1 cellular context compared by ENCODE assay signal in the genomic region with DNA sequence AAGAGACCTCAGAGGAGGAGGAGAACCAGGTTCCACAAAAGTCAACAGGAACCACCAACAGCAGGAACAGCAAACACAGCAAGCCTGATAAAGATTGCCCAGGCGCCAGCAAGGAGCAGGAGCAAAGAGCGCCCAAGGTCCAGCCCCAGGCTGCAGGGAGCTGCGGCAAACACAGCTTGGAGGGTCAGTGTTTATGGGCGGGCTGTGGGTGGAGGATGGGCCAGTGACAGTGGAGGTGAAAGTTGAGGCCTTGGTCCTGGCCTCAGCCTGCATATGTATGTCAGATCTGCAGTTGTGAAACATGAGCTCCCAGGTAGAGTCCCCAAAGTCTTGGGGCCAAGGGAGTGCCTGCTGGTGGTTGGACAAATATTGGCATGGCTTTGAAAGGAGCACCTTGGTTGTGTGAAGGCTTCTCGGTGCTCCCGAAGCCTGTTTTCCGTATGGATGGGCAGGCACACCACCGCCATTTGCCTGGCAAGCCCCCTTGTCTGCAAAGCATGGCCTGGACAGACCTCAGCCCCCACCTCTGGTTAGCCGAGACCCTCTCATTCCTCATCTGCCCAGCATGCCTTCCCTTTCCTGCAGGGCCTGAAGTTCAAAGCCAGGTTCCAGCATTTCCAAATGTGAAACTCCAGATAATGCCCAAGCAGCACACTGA.
TF ChIP-seq lines count a peak whose summit lies in the region.

No MANE protein-coding gene starts in this region.

TF ChIP-seq in GM23338, 12 proteins besides CTCF, POLR2A, EP300 and RAD21 (continued from another document):
- TF ChIP-seq, protein P1, sequence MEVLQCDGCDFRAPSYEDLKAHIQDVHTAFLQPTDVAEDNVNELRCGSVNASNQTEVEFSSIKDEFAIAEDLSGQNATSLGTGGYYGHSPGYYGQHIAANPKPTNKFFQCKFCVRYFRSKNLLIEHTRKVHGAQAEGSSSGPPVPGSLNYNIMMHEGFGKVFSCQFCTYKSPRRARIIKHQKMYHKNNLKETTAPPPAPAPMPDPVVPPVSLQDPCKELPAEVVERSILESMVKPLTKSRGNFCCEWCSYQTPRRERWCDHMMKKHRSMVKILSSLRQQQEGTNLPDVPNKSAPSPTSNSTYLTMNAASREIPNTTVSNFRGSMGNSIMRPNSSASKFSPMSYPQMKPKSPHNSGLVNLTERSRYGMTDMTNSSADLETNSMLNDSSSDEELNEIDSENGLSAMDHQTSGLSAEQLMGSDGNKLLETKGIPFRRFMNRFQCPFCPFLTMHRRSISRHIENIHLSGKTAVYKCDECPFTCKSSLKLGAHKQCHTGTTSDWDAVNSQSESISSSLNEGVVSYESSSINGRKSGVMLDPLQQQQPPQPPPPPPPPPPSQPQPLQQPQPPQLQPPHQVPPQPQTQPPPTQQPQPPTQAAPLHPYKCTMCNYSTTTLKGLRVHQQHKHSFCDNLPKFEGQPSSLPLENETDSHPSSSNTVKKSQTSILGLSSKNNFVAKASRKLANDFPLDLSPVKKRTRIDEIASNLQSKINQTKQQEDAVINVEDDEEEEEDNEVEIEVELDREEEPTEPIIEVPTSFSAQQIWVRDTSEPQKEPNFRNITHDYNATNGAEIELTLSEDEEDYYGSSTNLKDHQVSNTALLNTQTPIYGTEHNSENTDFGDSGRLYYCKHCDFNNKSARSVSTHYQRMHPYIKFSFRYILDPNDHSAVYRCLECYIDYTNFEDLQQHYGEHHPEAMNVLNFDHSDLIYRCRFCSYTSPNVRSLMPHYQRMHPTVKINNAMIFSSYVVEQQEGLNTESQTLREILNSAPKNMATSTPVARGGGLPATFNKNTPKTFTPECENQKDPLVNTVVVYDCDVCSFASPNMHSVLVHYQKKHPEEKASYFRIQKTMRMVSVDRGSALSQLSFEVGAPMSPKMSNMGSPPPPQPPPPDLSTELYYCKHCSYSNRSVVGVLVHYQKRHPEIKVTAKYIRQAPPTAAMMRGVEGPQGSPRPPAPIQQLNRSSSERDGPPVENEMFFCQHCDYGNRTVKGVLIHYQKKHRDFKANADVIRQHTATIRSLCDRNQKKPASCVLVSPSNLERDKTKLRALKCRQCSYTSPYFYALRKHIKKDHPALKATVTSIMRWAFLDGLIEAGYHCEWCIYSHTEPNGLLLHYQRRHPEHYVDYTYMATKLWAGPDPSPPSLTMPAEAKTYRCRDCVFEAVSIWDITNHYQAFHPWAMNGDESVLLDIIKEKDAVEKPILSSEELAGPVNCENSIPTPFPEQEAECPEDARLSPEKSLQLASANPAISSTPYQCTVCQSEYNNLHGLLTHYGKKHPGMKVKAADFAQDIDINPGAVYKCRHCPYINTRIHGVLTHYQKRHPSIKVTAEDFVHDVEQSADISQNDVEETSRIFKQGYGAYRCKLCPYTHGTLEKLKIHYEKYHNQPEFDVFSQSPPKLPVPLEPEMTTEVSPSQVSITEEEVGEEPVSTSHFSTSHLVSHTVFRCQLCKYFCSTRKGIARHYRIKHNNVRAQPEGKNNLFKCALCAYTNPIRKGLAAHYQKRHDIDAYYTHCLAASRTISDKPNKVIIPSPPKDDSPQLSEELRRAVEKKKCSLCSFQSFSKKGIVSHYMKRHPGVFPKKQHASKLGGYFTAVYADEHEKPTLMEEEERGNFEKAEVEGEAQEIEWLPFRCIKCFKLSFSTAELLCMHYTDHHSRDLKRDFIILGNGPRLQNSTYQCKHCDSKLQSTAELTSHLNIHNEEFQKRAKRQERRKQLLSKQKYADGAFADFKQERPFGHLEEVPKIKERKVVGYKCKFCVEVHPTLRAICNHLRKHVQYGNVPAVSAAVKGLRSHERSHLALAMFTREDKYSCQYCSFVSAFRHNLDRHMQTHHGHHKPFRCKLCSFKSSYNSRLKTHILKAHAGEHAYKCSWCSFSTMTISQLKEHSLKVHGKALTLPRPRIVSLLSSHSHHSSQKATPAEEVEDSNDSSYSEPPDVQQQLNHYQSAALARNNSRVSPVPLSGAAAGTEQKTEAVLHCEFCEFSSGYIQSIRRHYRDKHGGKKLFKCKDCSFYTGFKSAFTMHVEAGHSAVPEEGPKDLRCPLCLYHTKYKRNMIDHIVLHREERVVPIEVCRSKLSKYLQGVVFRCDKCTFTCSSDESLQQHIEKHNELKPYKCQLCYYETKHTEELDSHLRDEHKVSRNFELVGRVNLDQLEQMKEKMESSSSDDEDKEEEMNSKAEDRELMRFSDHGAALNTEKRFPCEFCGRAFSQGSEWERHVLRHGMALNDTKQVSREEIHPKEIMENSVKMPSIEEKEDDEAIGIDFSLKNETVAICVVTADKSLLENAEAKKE (CRISPR knock-in tag; IDR thresholded peaks at IDR 0.05): 0 out of 2 replicates have a peak, but pooled peaks have one; percentile 12
